In the genomic region with DNA sequence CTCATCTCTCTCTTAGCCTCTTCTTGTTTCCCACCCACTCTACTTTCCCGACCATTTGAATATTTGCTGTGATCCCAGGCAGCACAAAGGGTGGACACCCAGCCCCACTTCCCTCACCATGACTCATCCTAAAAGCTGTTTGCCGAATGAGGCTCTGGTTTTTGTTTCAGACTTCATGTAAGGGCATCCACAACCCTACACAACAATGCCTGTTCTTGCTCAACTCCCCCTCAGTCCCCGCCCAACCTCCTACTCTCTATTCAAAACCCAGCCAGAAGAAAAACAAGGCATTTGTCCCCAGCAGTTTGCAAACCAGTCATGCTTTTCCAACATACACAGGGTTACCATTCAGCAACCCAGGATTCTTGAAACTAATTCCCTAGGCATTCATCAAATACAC, we compare ENCODE assay signal across 20 cellular contexts.
DNase-seq lines count a peak whose midpoint lies in the region; FAIRE-seq and TF ChIP-seq lines count a peak whose summit lies in the region.
"Had no signal": no experiment of that assay in that cellular context is flagged by ENCODE, and none has a peak within 500 bp of the region (broad histone marks: within the 10 kb centered on the region; RNA-seq: fewer than 3 reads in every experiment).

No MANE protein-coding gene starts in this region.

- H3K79me2 ChIP-seq in mammary epithelial cell (ENCODE audit: insufficient read depth, low read length) (no peaks in the 10 kb centered on the region), SK-N-SH (ENCODE audit: insufficient read depth) (no peaks in the 10 kb centered on the region)

- H4K20me1 ChIP-seq in mammary epithelial cell (ENCODE audit: insufficient read depth, low read length) = no peaks in the 10 kb centered on the region
- H4K20me1 ChIP-seq in SK-N-SH (ENCODE audit: insufficient read depth) = no peaks in the 10 kb centered on the region

- H3K9me2 ChIP-seq in SK-N-SH = no peaks in the 10 kb centered on the region

- intact Hi-C loops in mammary epithelial cell (cut with micrococcal nuclease) = no loop called here
- intact Hi-C loops in sigmoid colon (cut with DNase I) = no loop called here
- intact Hi-C loops in testis (cut with DNase I; ENCODE audit: low total_unique reads) = no loop called here

- H3K9me3 ChIP-seq in HUES48 (ENCODE audit: control insufficient read depth, insufficient read depth, low read length) = peaks cover 23% of the 10 kb centered on the region
- H3K9me3 ChIP-seq in mammary epithelial cell (replicated peaks; ENCODE audit: insufficient read depth, low read length) = peaks cover 12% of the 10 kb centered on the region
- H3K9me3 ChIP-seq in sigmoid colon = no peaks in the 10 kb centered on the region
- no peaks in the 10 kb centered on the region for H3K9me3 ChIP-seq in testis
- H3K9me3 ChIP-seq in small intestine (ENCODE audit: control insufficient read depth, low read depth) = no peaks in the 10 kb centered on the region
- no peaks in the 10 kb centered on the region; the same call in 1 of the 2 replicates for H3K9me3 ChIP-seq in SK-N-SH
- H3K9me3 ChIP-seq: right lobe of liver had no signal

- dilution Hi-C loops in mammary epithelial cell (cut with HindIII; ENCODE audit: low sequenced_read_pairs) = no loop called here

- H3K36me3 ChIP-seq in HUES48 (ENCODE audit: control insufficient read depth, insufficient read depth, low read length) (no peaks in the 10 kb centered on the region), mammary epithelial cell (ENCODE audit: insufficient read depth, low read length) (no peaks in the 10 kb centered on the region), sigmoid colon (no peaks in the 10 kb centered on the region), testis (ENCODE audit: low read depth, missing control alignments) (no peaks in the 10 kb centered on the region), small intestine (ENCODE audit: control insufficient read depth in 2 of 2, insufficient read depth in 2 of 2, low read length in 2 of 2) (no peaks in the 10 kb centered on the region), SK-N-SH (replicated peaks in 1 of 2; ENCODE audit: control insufficient read depth in 1 of 2, insufficient read depth in 2 of 2, low read length in 1 of 2) (no peaks in the 10 kb centered on the region)
- H3K36me3 ChIP-seq: esophagus muscularis mucosa, right lobe of liver, stomach had no signal

- BruUV-seq in mammary epithelial cell (replicated peaks; lab: Mats Ljungman, UMichigan) = no TSS peak

- H3K27me3 ChIP-seq in HUES48 (ENCODE audit: control insufficient read depth, insufficient read depth, low read length) (no peaks in the 10 kb centered on the region), mammary epithelial cell (ENCODE audit: insufficient read depth, low read length) (no peaks in the 10 kb centered on the region), sigmoid colon (no peaks in the 10 kb centered on the region), testis (no peaks in the 10 kb centered on the region), small intestine (ENCODE audit: control insufficient read depth in 2 of 2, insufficient read depth in 2 of 2, low read length in 2 of 2) (no peaks in the 10 kb centered on the region), SK-N-SH (ENCODE audit: insufficient read depth) (no peaks in the 10 kb centered on the region)
- H3K27me3 ChIP-seq: esophagus muscularis mucosa, right lobe of liver, stomach had no signal

- TF ChIP-seq EP300 in sigmoid colon (IDR thresholded peaks at IDR 0.05) (peak in 1 of 4 donors; percentile 9), SK-N-SH (IDR thresholded peaks at IDR 0.05; ENCODE audit: borderline replicate concordance in 1 of 2, low read depth in 1 of 2, low read length in 1 of 2) (no peak)

- no peak for TF ChIP-seq RAD21 in SK-N-SH (IDR thresholded peaks at IDR 0.05; ENCODE audit: low read length)

- in situ Hi-C loops in mammary epithelial cell (cut with MboI; ENCODE audit: low sequenced_read_pairs in 2 of 2) = no loop called here

- H3K4me3 ChIP-seq in HUES48 (ENCODE audit: low read depth, low read length) (no peak overlapping the region), mammary epithelial cell (replicated peaks in 1 of 3; ENCODE audit: insufficient read depth in 1 of 3, low read depth in 2 of 3, low read length in 3 of 3) (no peak overlapping the region), sigmoid colon (no peak overlapping the region), testis (no peak overlapping the region), small intestine (ENCODE audit: low read depth in 1 of 2, low read length in 2 of 2) (no peak overlapping the region), SK-N-SH (ENCODE audit: low read depth in 2 of 2, low read length in 1 of 2) (no peak overlapping the region)
- H3K4me3 ChIP-seq: esophagus muscularis mucosa, right lobe of liver, stomach had no signal

- POLR2A ChIA-PET in SK-N-SH (lab: Yijun Ruan, JAX) = no interaction called here

- H3K4me1 ChIP-seq in HUES48 (ENCODE audit: control insufficient read depth, insufficient read depth, low read length) = peaks cover 8% of the 10 kb centered on the region; the same call in 1 of the 2 replicates
- H3K4me1 ChIP-seq in mammary epithelial cell (ENCODE audit: insufficient read depth, low read length) = no peaks in the 10 kb centered on the region
- H3K4me1 ChIP-seq in sigmoid colon = peaks cover 0 to 7% (median 3%) of the 10 kb centered on the region in 4 donors
- no peaks in the 10 kb centered on the region for H3K4me1 ChIP-seq in testis
- no peaks in the 10 kb centered on the region for H3K4me1 ChIP-seq in small intestine (ENCODE audit: control insufficient read depth in 2 of 2, insufficient read depth in 1 of 2, low read depth in 1 of 2, low read length in 1 of 2)
- H3K4me1 ChIP-seq in SK-N-SH (ENCODE audit: control insufficient read depth in 1 of 2, insufficient read depth in 2 of 2, low read depth in 1 of 2, low read length in 1 of 2) = no peaks in the 10 kb centered on the region
- H3K4me1 ChIP-seq: esophagus muscularis mucosa, right lobe of liver, stomach had no signal

- TF ChIP-seq POLR2A in sigmoid colon (IDR thresholded peaks at IDR 0.05) = no peak
- no peak for TF ChIP-seq POLR2A in testis (IDR thresholded peaks at IDR 0.05)

- WGBS in mammary epithelial cell (ENCODE audit: low coverage, missing lambda C conversion rate) = no CpG with 5 or more reads among the region's 3 CpGs
- 53 to 65% methylated on average over 3 of the region's 3 CpGs for WGBS in sigmoid colon, 2 donors
- 44 to 77% methylated on average over 3 of the region's 3 CpGs for WGBS in testis, 2 donors
- 52 to 56% (median 56%) methylated on average over 3 of the region's 3 CpGs for WGBS in small intestine, 3 donors
- 22% methylated on average over 3 of the region's 3 CpGs for WGBS in SK-N-SH (ENCODE audit: low lambda C conversion rate)

- no peak for FAIRE-seq in small intestine (lab: Jason Lieb, UNC)
- FAIRE-seq: GM18507, HepG2 had no signal

- no peak overlapping the region for H2AFZ ChIP-seq in mammary epithelial cell (ENCODE audit: low read depth, low read length)
- no peak overlapping the region for H2AFZ ChIP-seq in SK-N-SH (ENCODE audit: low read depth)

- H3K9ac ChIP-seq in HUES48 (ENCODE audit: low read depth, low read length) (no peak overlapping the region), mammary epithelial cell (ENCODE audit: insufficient read depth, low read length) (no peak overlapping the region), SK-N-SH (no peak overlapping the region)

- peak overlapping the region; percentile 90 for H3K27ac ChIP-seq in HUES48 (ENCODE audit: low read depth, low read length)
- no peak overlapping the region for H3K27ac ChIP-seq in mammary epithelial cell (ENCODE audit: insufficient read depth, low read depth, low read length)
- peak overlapping the region in 3 of 4 donors; percentile 60 to 71 (median 65) for H3K27ac ChIP-seq in sigmoid colon
- H3K27ac ChIP-seq in testis = no peak overlapping the region
- no peak overlapping the region for H3K27ac ChIP-seq in small intestine (ENCODE audit: low read depth in 1 of 2, low read length in 1 of 2)
- H3K27ac ChIP-seq in SK-N-SH (ENCODE audit: low read depth in 2 of 2, low read length in 1 of 2) = no peak overlapping the region
- H3K27ac ChIP-seq: esophagus muscularis mucosa, right lobe of liver, stomach had no signal

- H3K4me2 ChIP-seq in mammary epithelial cell (ENCODE audit: insufficient read depth, low read depth, low read length) = no peak overlapping the region
- H3K4me2 ChIP-seq in SK-N-SH = no peak overlapping the region

- CTCF ChIA-PET in mammary epithelial cell (lab: Charles Lee; ENCODE audit: low non-redundant PET) (no interaction called here), SK-N-SH (lab: Yijun Ruan, JAX) (no interaction called here)

- DNase-seq in mammary epithelial cell (peak; percentile 43), iPS-NIHi7 (ENCODE audit: extremely low spot score) (peak; percentile 73), sigmoid colon (peak; percentile 61), NCI-H2029 (lab: John Stamatoyannopoulos, UW) (no peak), testis (no peak), small intestine (no peak), SK-N-SH (no peak)
- DNase-seq: activated CD8-positive, alpha-beta T cell treated with anti-CD3 and anti-CD28 coated beads, Interleukin-2, amount 10 ng/mL, durations not matched to agents 7 days and 5 days; activated gamma-delta T cell treated with Interleukin-2 at 50 U/mL for 16 hours; CD4-positive, CD25-positive, alpha-beta regulatory T cell; GDM1; immature natural killer cell; NCI-H1105 treated with DMSO at 0.1 percent for 48 hours; NCI-H524 treated with DMSO at 0.1 percent for 48 hours; right lobe of liver; stomach had no signal

- no peak for TF ChIP-seq CTCF in mammary epithelial cell (conservative IDR thresholded peaks at IDR 0.05 in 1 of 2, IDR thresholded peaks at IDR 0.05 in 1 of 2; ENCODE audit: extremely low read depth in 1 of 2, insufficient read depth in 1 of 2, low read depth in 1 of 2, low read length in 2 of 2)
- no peak for TF ChIP-seq CTCF in sigmoid colon (IDR thresholded peaks at IDR 0.05)
- no peak for TF ChIP-seq CTCF in testis (IDR thresholded peaks at IDR 0.05)
- no peak for TF ChIP-seq CTCF in SK-N-SH (IDR thresholded peaks at IDR 0.05)

- no peaks in the 10 kb centered on the region for H3F3A ChIP-seq in SK-N-SH (replicated peaks; ENCODE audit: insufficient read depth)

TF ChIP-seq in SK-N-SH, 30 proteins besides CTCF, POLR2A, EP300 and RAD21 (continues in another document):
- TF ChIP-seq SIN3A (IDR thresholded peaks at IDR 0.05; ENCODE audit: borderline replicate concordance, low read depth, low read length) (no peak), ELF1 (IDR thresholded peaks at IDR 0.05) (no peak), PBX3 (IDR thresholded peaks at IDR 0.05) (no peak)

Comparison
In these comparisons a context has a peak if more than half of its experiments do, and no peak if none do; other contexts are left out.
1. H3K27ac ChIP-seq: peak in HUES48 (single experiment) and sigmoid colon (3 of 4); none in mammary epithelial cell (single experiment), testis (0 of 2), small intestine (0 of 2) and SK-N-SH (0 of 2).
2. DNase-seq: peak in mammary epithelial cell (single experiment), iPS-NIHi7 (single experiment) and sigmoid colon (single experiment); none in NCI-H2029 (single experiment), testis (single experiment), small intestine (single experiment) and SK-N-SH (single experiment).